Comparison of ENCODE assay signal across 18 cellular contexts in genomic region chr6:125189494-125189893, GRCh38. TPM values are rescaled to one million over a fixed set of nuclear protein-coding genes. Genes with fewer than 3 reads are reported as not detected.
DNase-seq lines count a peak whose midpoint lies in the region; ATAC-seq, FAIRE-seq and TF ChIP-seq lines count a peak whose summit lies in the region.
"Had no signal": no experiment of that assay in that cellular context is flagged by ENCODE, and none has a peak within 500 bp of the region (broad histone marks: within the 10 kb centered on the region; RNA-seq: fewer than 3 reads in every experiment).

No MANE protein-coding gene starts in this region.

- intact Hi-C loops in kidney (cut with DNase I), result no loop called here
- intact Hi-C loops in vagina (cut with DNase I), result no loop called here

- TF ChIP-seq CTCF in kidney (IDR thresholded peaks at IDR 0.05; ENCODE audit: borderline replicate concordance, extremely low read depth, insufficient read depth) (no peak), vagina (IDR thresholded peaks at IDR 0.05) (no peak)

- H3K9ac ChIP-seq in kidney (ENCODE audit: low read length in 2 of 2) (no peak overlapping the region), skeletal muscle tissue (ENCODE audit: low read depth in 1 of 3, low read length in 3 of 3) (no peak overlapping the region)

- no peak overlapping the region for H3K4me3 ChIP-seq in kidney (ENCODE audit: low read length in 2 of 2)
- H3K4me3 ChIP-seq in skeletal muscle tissue (ENCODE audit: low read length in 3 of 3), result no peak overlapping the region
- no peak overlapping the region for H3K4me3 ChIP-seq in vagina
- H3K4me3 ChIP-seq: Peyer's patch had no signal

- TF ChIP-seq POLR2A in vagina (IDR thresholded peaks at IDR 0.05), result no peak

- FAIRE-seq in kidney (lab: Jason Lieb, UNC), result peak; percentile 62

- no peak for ATAC-seq in stimulated activated naive CD8-positive, alpha-beta T cell treated with anti-CD3 and anti-CD28 coated beads, Interleukin-15, Interleukin-2, amounts not matched to agents 100 U/mL and 50 U/mL, for 24 hours
- ATAC-seq: HCT116 had no signal

- DNase-seq in COLO829 (ENCODE audit: low spot score) (peak; percentile 37), M059J (ENCODE audit: low read depth) (peak; percentile 34), kidney (no peak), vagina (ENCODE audit: extremely low spot score in 2 of 2) (no peak)
- DNase-seq in activated T-cell treated with anti-CD3 and anti-CD28 coated beads, Interleukin-2, amount 50 U/mL, for 1 hour, result no peak
- no peak for DNase-seq in stimulated activated naive CD8-positive, alpha-beta T cell treated with anti-CD3 and anti-CD28 coated beads, Interleukin-15, Interleukin-2, amounts not matched to agents 100 U/mL and 50 U/mL, for 24 hours
- DNase-seq: AML-193; Caco-2; GF-D8; GOT3; NCI-H1105 treated with DMSO at 0.1 percent for 48 hours; NCI-H1694; NCI-H2081 treated with DMSO at 0.1 percent for 48 hours; NCI-H446 treated with DMSO at 0.1 percent for 48 hours; NK-92 treated with Interleukin-12 subunit alpha and Interleukin-12 subunit beta, amount 100 ng/mL, for 24 hours; Peyer's patch had no signal

- no peaks in the 10 kb centered on the region for H3K36me3 ChIP-seq in kidney (ENCODE audit: control insufficient read depth in 1 of 2, insufficient read depth in 2 of 2, low read length in 2 of 2)
- no peaks in the 10 kb centered on the region for H3K36me3 ChIP-seq in skeletal muscle tissue (ENCODE audit: control insufficient read depth in 3 of 3, insufficient read depth in 3 of 3, low read length in 3 of 3)
- no peaks in the 10 kb centered on the region for H3K36me3 ChIP-seq in vagina
- H3K36me3 ChIP-seq: Peyer's patch had no signal

- H3K9me3 ChIP-seq in kidney (ENCODE audit: control insufficient read depth in 1 of 2, low read length in 2 of 2) (no peaks in the 10 kb centered on the region), skeletal muscle tissue (ENCODE audit: control insufficient read depth in 3 of 3, low read length in 3 of 3) (no peaks in the 10 kb centered on the region), vagina (no peaks in the 10 kb centered on the region)
- H3K9me3 ChIP-seq: Caco-2, Peyer's patch had no signal

- no peaks in the 10 kb centered on the region for H3K27me3 ChIP-seq in skeletal muscle tissue (ENCODE audit: control insufficient read depth in 3 of 3, insufficient read depth in 3 of 3, low read length in 3 of 3)
- H3K27me3 ChIP-seq in vagina, result no peaks in the 10 kb centered on the region
- H3K27me3 ChIP-seq: Peyer's patch had no signal

- H3K4me1 ChIP-seq in kidney (ENCODE audit: control insufficient read depth in 1 of 2, insufficient read depth in 1 of 2, low read depth in 1 of 2, low read length in 2 of 2), result peaks cover 0 to 2% of the 10 kb centered on the region in 2 donors
- H3K4me1 ChIP-seq in skeletal muscle tissue (ENCODE audit: control insufficient read depth in 3 of 3, insufficient read depth in 3 of 3, low read length in 3 of 3), result peaks cover 37 to 44% (median 38%) of the 10 kb centered on the region in 3 donors
- H3K4me1 ChIP-seq in vagina, result peaks cover 35% of the 10 kb centered on the region
- H3K4me1 ChIP-seq: Peyer's patch had no signal

- H3K27ac ChIP-seq in kidney (ENCODE audit: low read depth in 2 of 2, low read length in 2 of 2) (no peak overlapping the region), skeletal muscle tissue (ENCODE audit: low read depth, low read length) (peak overlapping the region; percentile 72), vagina (no peak overlapping the region)
- H3K27ac ChIP-seq: Peyer's patch had no signal

RNA-seq across cellular contexts. Expression of gene TPD52L1, which starts 35.9 kb away (rescaled TPM):
- 74.4 and 92.1 TPM in 2 replicates for total RNA-seq in M059J (2014; rRNA removed; shearing (Covaris generic))
- 69.1 TPM for total RNA-seq in kidney
- polyA plus RNA-seq in kidney (ENCODE audit: insufficient read depth, low read depth, low replicate concordance), result 91.1 TPM
- 14.6 TPM for total RNA-seq in skeletal muscle tissue
- total RNA-seq in vagina, result 85.0 TPM

Comparison
In these comparisons a context has a peak if more than half of its experiments do, and no peak if none do; other contexts are left out.
1. DNase-seq: peak in COLO829 (single experiment) and M059J (single experiment); none in kidney (single experiment), vagina (0 of 2), activated T-cell treated with anti-CD3 and anti-CD28 coated beads, Interleukin-2, amount 50 U/mL, for 1 hour (single experiment) and stimulated activated naive CD8-positive, alpha-beta T cell treated with anti-CD3 and anti-CD28 coated beads, Interleukin-15, Interleukin-2, amounts not matched to agents 100 U/mL and 50 U/mL, for 24 hours (single experiment).